In genomic region chr1:150560011-150560438, GRCh38 we compare ENCODE assay signal across 8 cellular contexts. TPM values are rescaled to one million over a fixed set of nuclear protein-coding genes. Genes with fewer than 3 reads are reported as not detected.
DNase-seq lines count a peak whose midpoint lies in the region; ATAC-seq, FAIRE-seq and TF ChIP-seq lines count a peak whose summit lies in the region.

No MANE protein-coding gene starts in this region.

- peak overlapping the region in 1 of 2 experiments; percentile 55 for H2BK12ac ChIP-seq in mesenchymal stem cell (ENCODE audit: low read length in 2 of 2)

- H2AK5ac ChIP-seq in mesenchymal stem cell (ENCODE audit: low read length, severe bottlenecking), result peak overlapping the region; percentile 30

- H3K36me3 ChIP-seq in mesenchymal stem cell (ENCODE audit: control insufficient read depth in 1 of 2, insufficient read depth in 2 of 2, low read depth in 1 of 2, low read length in 2 of 2), result peaks cover 34 to 45% of the 10 kb centered on the region in 2 experiments

- no peak for FAIRE-seq in A549 (lab: Jason Lieb, UNC)

- no peak overlapping the region for H4K91ac ChIP-seq in mesenchymal stem cell (ENCODE audit: low read length)

- H3K27me3 ChIP-seq in mesenchymal stem cell (ENCODE audit: control insufficient read depth in 1 of 2, insufficient read depth in 1 of 2, low read length in 2 of 2), result no peaks in the 10 kb centered on the region

- H3K4me3 Mint-ChIP-seq in stimulated activated effector memory CD8-positive, alpha-beta T cell treated with anti-CD3 and anti-CD28 coated beads, Interleukin-12 subunit alpha, Interleukin-12 subunit beta, amount 100 ng/mL, for 72 hours, result peak overlapping the region; percentile 88

- no peak overlapping the region for H2BK5ac ChIP-seq in mesenchymal stem cell (ENCODE audit: low read depth, low read length, poor library complexity, severe bottlenecking)

- in situ Hi-C loops in GM13977 (cut with MboI; ENCODE audit: low pct_unique_long_range_greater_than_20kb, low sequenced_read_pairs, unreplicated experiment), result loop anchor here (10.0 kb wide), 1 partner anchor 55 kb away; no protein-coding TSS in a partner anchor

- peak overlapping the region in 1 of 2 experiments; percentile 40 for H3K18ac ChIP-seq in mesenchymal stem cell (ENCODE audit: low read depth in 1 of 2, low read length in 2 of 2)

- CTCF ChIA-PET in A549 (lab: Yijun Ruan, JAX), result interaction anchor here (0.6 to 11.6 kb wide), 61 partner anchors 8 to 955 kb away, joined by 3 to 210 read pairs (median 5); partner anchors contain the start of genes ADAMTSL4, CTSK, ENSA and MCL1

- no peak overlapping the region for H3K14ac ChIP-seq in mesenchymal stem cell (ENCODE audit: low read length in 2 of 2)

- no peak overlapping the region for H3K23ac ChIP-seq in mesenchymal stem cell (ENCODE audit: low read length in 2 of 2)

- no peak overlapping the region for H3K4ac ChIP-seq in mesenchymal stem cell (ENCODE audit: low read depth in 1 of 2, low read length in 2 of 2)

- DNase-seq in A549 (ENCODE audit: low read depth in 1 of 2, low spot score in 1 of 2) (peak; percentile 76 to 78), GM13977 (ENCODE audit: low spot score) (peak; percentile 90), NCI-H345 treated with DMSO at 0.1 percent for 48 hours (lab: John Stamatoyannopoulos, UW; ENCODE audit: unreplicated experiment) (peak; percentile 77), ecto neural progenitor cell (ENCODE audit: low spot score) (peak; percentile 88), mesenchymal stem cell (peak; percentile 76)
- DNase-seq in activated CD4-positive, alpha-beta T cell treated with anti-CD3 and anti-CD28 coated beads, Interleukin-2, amount 50 U/mL, for 1 hour, result peak; percentile 74
- peak; percentile 77 to 92 for DNase-seq in stimulated activated effector memory CD8-positive, alpha-beta T cell treated with anti-CD3 and anti-CD28 coated beads, Interleukin-12 subunit alpha, Interleukin-12 subunit beta, amount 100 ng/mL, for 72 hours (ENCODE audit: low spot score in 2 of 2)

- peaks cover 36% of the 10 kb centered on the region for H3K79me1 ChIP-seq in mesenchymal stem cell (replicated peaks; ENCODE audit: low read length, poor library complexity, severe bottlenecking)

- peaks cover 42% of the 10 kb centered on the region for H3K36me3 Mint-ChIP-seq in stimulated activated effector memory CD8-positive, alpha-beta T cell treated with anti-CD3 and anti-CD28 coated beads, Interleukin-12 subunit alpha, Interleukin-12 subunit beta, amount 100 ng/mL, for 72 hours

- POLR2A ChIA-PET in A549 (lab: Yijun Ruan, JAX), result interaction anchor here (0.7 to 7.6 kb wide), 4 partner anchors 8 to 253 kb away, joined by 3 to 201 read pairs (median 7); partner anchors contain the start of gene MCL1

- H4K8ac ChIP-seq in mesenchymal stem cell (ENCODE audit: low read length), result no peak overlapping the region

- H2BK15ac ChIP-seq in mesenchymal stem cell (ENCODE audit: low read depth, poor library complexity, severe bottlenecking), result no peak overlapping the region

- no peak for TF ChIP-seq EP300 in A549 (IDR thresholded peaks at IDR 0.05)

- ATAC-seq in A549, result peak in 1 of 2 experiments; percentile 36; a peak in 3 of 6 replicates
- peak; percentile 12 for ATAC-seq in stimulated activated effector memory CD8-positive, alpha-beta T cell treated with anti-CD3 and anti-CD28 coated beads, Interleukin-12 subunit alpha, Interleukin-12 subunit beta, amount 100 ng/mL, for 72 hours
- ATAC-seq in GM21717 (IDR thresholded peaks at IDR 0.05; ENCODE audit: unreplicated experiment), result no peak

- peak; percentile 56 to 63; a peak in 4 of 5 replicates for TF ChIP-seq RAD21 in A549 (conservative IDR thresholded peaks at IDR 0.05 in 1 of 2, IDR thresholded peaks at IDR 0.05 in 1 of 2)

- no peaks in the 10 kb centered on the region for H3K9me3 Mint-ChIP-seq in stimulated activated effector memory CD8-positive, alpha-beta T cell treated with anti-CD3 and anti-CD28 coated beads, Interleukin-12 subunit alpha, Interleukin-12 subunit beta, amount 100 ng/mL, for 72 hours

- H3K4me1 Mint-ChIP-seq in stimulated activated effector memory CD8-positive, alpha-beta T cell treated with anti-CD3 and anti-CD28 coated beads, Interleukin-12 subunit alpha, Interleukin-12 subunit beta, amount 100 ng/mL, for 72 hours, result peaks cover 52% of the 10 kb centered on the region

- H2BK120ac ChIP-seq in mesenchymal stem cell (ENCODE audit: low read depth, low read length), result no peak overlapping the region

- H3K4me3 ChIP-seq in A549 (no peak overlapping the region), mesenchymal stem cell (ENCODE audit: insufficient read depth in 1 of 2, low read depth in 1 of 2, low read length in 2 of 2) (peak overlapping the region in 1 of 2 experiments; percentile 56)

- H3K27ac ChIP-seq in A549, result peak overlapping the region; percentile 97 to 99; a peak in 5 of 6 replicates
- H3K27ac ChIP-seq in mesenchymal stem cell (ENCODE audit: low read length, poor library complexity, severe bottlenecking), result no peak overlapping the region

- H3K4me1 ChIP-seq in A549 (peaks cover 43% of the 10 kb centered on the region), mesenchymal stem cell (ENCODE audit: control insufficient read depth, insufficient read depth, low read depth, low read length) (peaks cover 59% of the 10 kb centered on the region)

- no peak for TF ChIP-seq POLR2A in A549 (IDR thresholded peaks at IDR 0.05; ENCODE audit: low read length)

- H3K9me3 ChIP-seq in A549 (no peaks in the 10 kb centered on the region), mesenchymal stem cell (ENCODE audit: control insufficient read depth, low read length) (no peaks in the 10 kb centered on the region)

- peak overlapping the region; percentile 98 for H3K9ac ChIP-seq in mesenchymal stem cell (ENCODE audit: low read length)

- 17% methylated on average over 9 of the region's 9 CpGs for WGBS in A549 (ENCODE audit: missing lambda C conversion rate)
- 53% methylated on average over 9 of the region's 9 CpGs for WGBS in mesenchymal stem cell

- TF ChIP-seq CTCF in A549 (IDR thresholded peaks at IDR 0.05) (peak; percentile 79), GM13977 (IDR thresholded peaks at IDR 0.05; ENCODE audit: extremely low read depth, insufficient read depth, missing control alignments) (peak; percentile 92)

- no peak overlapping the region for H2AFZ ChIP-seq in mesenchymal stem cell (ENCODE audit: low read depth, low read length)

- H3K27ac Mint-ChIP-seq in stimulated activated effector memory CD8-positive, alpha-beta T cell treated with anti-CD3 and anti-CD28 coated beads, Interleukin-12 subunit alpha, Interleukin-12 subunit beta, amount 100 ng/mL, for 72 hours, result peak overlapping the region; percentile 97

- H3K4me2 ChIP-seq in A549 (peak overlapping the region; percentile 96; the same call in 2 of the 3 replicates), mesenchymal stem cell (ENCODE audit: low read length, poor library complexity, severe bottlenecking) (no peak overlapping the region)

TF ChIP-seq in A549, 52 proteins besides CTCF, POLR2A, EP300 and RAD21:
- TF ChIP-seq FOSL2 (IDR thresholded peaks at IDR 0.05) (no peak), FOSL2 (CRISPR knock-in tag; IDR thresholded peaks at IDR 0.05) (no peak), MAX (IDR thresholded peaks at IDR 0.05) (peak; percentile 51), SMC3 (IDR thresholded peaks at IDR 0.05) (peak; percentile 76)

RNA-seq across cellular contexts. Expression of gene ADAMTSL4, which starts 10.8 kb away (rescaled TPM):
- polyA plus RNA-seq in A549 (2011; rRNA removed) (1.3 and 1.8 TPM in 2 replicates), A549 (2017; fragmentation: RNase III; extraction: RNeasy Plus Mini Kit Qiagen cat#74134 plus additional on column Dnase treatment) (1.3 to 2.0 TPM (median 1.5 TPM) in 3 replicates)
- 3.1 and 3.6 TPM in 2 replicates for polyA plus RNA-seq in A549 (2012; cell fraction: cytosol; rRNA removed)
- polyA plus RNA-seq in A549 (2012; cell fraction: nucleus; rRNA removed), result 15.6 and 15.8 TPM in 2 replicates
- polyA minus RNA-seq in A549 (2011; rRNA and poly(A)+ RNA removed), result 0.54 and 1.2 TPM in 2 replicates
- polyA plus RNA-seq in mesenchymal stem cell (2013, experiment 1 of 2), result 15.0 TPM
- polyA plus RNA-seq in mesenchymal stem cell (2013, experiment 2 of 2), result 14.4 TPM

RNA-seq across cellular contexts. Expression of gene MCL1, which starts 19.4 kb away (rescaled TPM):
- polyA plus RNA-seq in A549 (2011; rRNA removed) (145 and 202 TPM in 2 replicates), A549 (2017; fragmentation: RNase III; extraction: RNeasy Plus Mini Kit Qiagen cat#74134 plus additional on column Dnase treatment) (77.5 to 80.0 TPM (median 78.6 TPM) in 3 replicates)
- polyA plus RNA-seq in A549 (2012; cell fraction: cytosol; rRNA removed), result 54.2 and 63.4 TPM in 2 replicates
- polyA plus RNA-seq in A549 (2012; cell fraction: nucleus; rRNA removed), result 178 and 186 TPM in 2 replicates
- polyA minus RNA-seq in A549 (2011; rRNA and poly(A)+ RNA removed), result 144 and 151 TPM in 2 replicates
- polyA plus RNA-seq in mesenchymal stem cell (2013, experiment 1 of 2), result 229 TPM
- polyA plus RNA-seq in mesenchymal stem cell (2013, experiment 2 of 2), result 224 TPM

RNA-seq across cellular contexts. Expression of gene FALEC, which starts 44.5 kb away (rescaled TPM):
- polyA plus RNA-seq in A549 (2011; rRNA removed) (0.36 TPM in 1 of 2 replicates, not detected in the other), A549 (2017; fragmentation: RNase III; extraction: RNeasy Plus Mini Kit Qiagen cat#74134 plus additional on column Dnase treatment) (0.28 to 0.80 TPM (median 0.74 TPM) in 3 replicates)
- 0.09 and 0.25 TPM in 2 replicates for polyA plus RNA-seq in A549 (2012; cell fraction: cytosol; rRNA removed)
- 0.12 TPM in 1 of 2 replicates, not detected in the other for polyA plus RNA-seq in A549 (2012; cell fraction: nucleus; rRNA removed)
- not detected in 2 replicates for polyA minus RNA-seq in A549 (2011; rRNA and poly(A)+ RNA removed)
- not detected for polyA plus RNA-seq in mesenchymal stem cell (2013, experiment 1 of 2)
- polyA plus RNA-seq in mesenchymal stem cell (2013, experiment 2 of 2), result not detected

RNA-seq across cellular contexts. Expression of gene ECM1, which starts 52.1 kb away (rescaled TPM):
- polyA plus RNA-seq in A549 (2011; rRNA removed), result 0.88 and 1.1 TPM in 2 replicates
- polyA plus RNA-seq in A549 (2012; cell fraction: cytosol; rRNA removed), result 0.91 and 0.96 TPM in 2 replicates
- 3.9 and 4.1 TPM in 2 replicates for polyA plus RNA-seq in A549 (2012; cell fraction: nucleus; rRNA removed)
- polyA plus RNA-seq in A549 (2017; fragmentation: RNase III; extraction: RNeasy Plus Mini Kit Qiagen cat#74134 plus additional on column Dnase treatment), result 0.77 to 1.0 TPM (median 1.0 TPM) in 3 replicates
- 0.97 and 1.2 TPM in 2 replicates for polyA minus RNA-seq in A549 (2011; rRNA and poly(A)+ RNA removed)
- 165 TPM for polyA plus RNA-seq in mesenchymal stem cell (2013, experiment 1 of 2)
- 158 TPM for polyA plus RNA-seq in mesenchymal stem cell (2013, experiment 2 of 2)
